26 cellular contexts compared by ENCODE assay signal in genomic region chr7:988963-989529, GRCh38. TPM values are rescaled to one million over a fixed set of nuclear protein-coding genes. Genes with fewer than 3 reads are reported as not detected.
DNase-seq lines count a peak whose midpoint lies in the region; ATAC-seq and TF ChIP-seq lines count a peak whose summit lies in the region.
"Had no signal": no experiment of that assay in that cellular context is flagged by ENCODE, and none has a peak within 500 bp of the region (broad histone marks: within the 10 kb centered on the region; RNA-seq: fewer than 3 reads in every experiment).

No MANE protein-coding gene starts in this region.

- H3K4me2 ChIP-seq in IMR-90 (ENCODE audit: low read depth, low read length): no peak overlapping the region
- H3K4me2 ChIP-seq in mesenchymal stem cell (ENCODE audit: low read length, poor library complexity, severe bottlenecking): peak overlapping the region; percentile 56
- H3K4me2 ChIP-seq: A549 had no signal

- in situ Hi-C loops in IMR-90 (cut with MboI; ENCODE audit: low sequenced_read_pairs): no loop called here

- H2BK5ac ChIP-seq in IMR-90 (ENCODE audit: low read depth, low read length, poor library complexity, severe bottlenecking) (no peak overlapping the region), mesenchymal stem cell (ENCODE audit: low read depth, low read length, poor library complexity, severe bottlenecking) (no peak overlapping the region)

- H3K36me3 Mint-ChIP-seq in Calu3 (ENCODE audit: insufficient read depth, unreplicated experiment): peaks cover 45% of the 10 kb centered on the region
- no peaks in the 10 kb centered on the region for H3K36me3 Mint-ChIP-seq in naive thymus-derived CD8-positive, alpha-beta T cell
- H3K36me3 Mint-ChIP-seq: CD14-positive monocyte; CD8-positive, alpha-beta memory T cell had no signal

- CTCF ChIA-PET in Calu3 (lab: Charles Lee): interaction anchor here (0.7 to 1.6 kb wide), 3 partner anchors 11 to 187 kb away, joined by 3 to 6 read pairs (median 4); partner anchors contain the start of gene ADAP1
- CTCF ChIA-PET in IMR-90 (lab: Yijun Ruan, JAX): no interaction called here

- peaks cover 9% of the 10 kb centered on the region; the same call in 1 of the 2 replicates for H4K20me1 ChIP-seq in IMR-90 (ENCODE audit: insufficient read depth, low read length)

- H3K9me3 ChIP-seq in IMR-90 (ENCODE audit: control insufficient read depth, insufficient read depth, low read length) (no peaks in the 10 kb centered on the region), mesenchymal stem cell (ENCODE audit: control insufficient read depth, low read length) (no peaks in the 10 kb centered on the region)
- H3K9me3 ChIP-seq: A549, MG63 had no signal

- TF ChIP-seq POLR2A in IMR-90 (IDR thresholded peaks at IDR 0.05; ENCODE audit: low read depth, low read length): no peak

- no peak overlapping the region for H2BK20ac ChIP-seq in IMR-90 (ENCODE audit: low read depth, low read length)

- H3K56ac ChIP-seq in IMR-90 (ENCODE audit: extremely low read depth, insufficient read depth, low read length): no peak overlapping the region

- H2AK9ac ChIP-seq in IMR-90 (replicated peaks; ENCODE audit: low read depth, low read length, poor library complexity): no peak overlapping the region

- H2AK5ac ChIP-seq in IMR-90 (ENCODE audit: low read depth, low read length) (no peak overlapping the region), mesenchymal stem cell (ENCODE audit: low read length, severe bottlenecking) (no peak overlapping the region)

- DNase-seq in Calu3: no peak
- DNase-seq in IMR-90: no peak
- peak; percentile 76 for DNase-seq in SK-N-DZ (ENCODE audit: low spot score)
- no peak for DNase-seq in mesenchymal stem cell
- no peak for DNase-seq in stimulated activated CD4-positive, alpha-beta T cell treated with anti-CD3 and anti-CD28 coated beads, Interleukin-2, amount 100 ng/mL, for 24 hours
- DNase-seq in naive thymus-derived CD8-positive, alpha-beta T cell: no peak
- DNase-seq: AML-193, DMS79 treated with DMSO at 0.1 percent for 48 hours, KG1, MG63, NCI-H1417, NCI-H1694, NCI-H2081 treated with DMSO at 0.1 percent for 48 hours, NCI-H2171 treated with DMSO at 0.1 percent for 48 hours, NCI-H526, SHP77, T-helper 9 cell had no signal

- H3K27ac Mint-ChIP-seq in Calu3 (ENCODE audit: unreplicated experiment): no peak overlapping the region
- H3K27ac Mint-ChIP-seq in naive thymus-derived CD8-positive, alpha-beta T cell: no peak overlapping the region
- H3K27ac Mint-ChIP-seq: T-helper 1 cell treated with Interleukin-12 subunit alpha and Interleukin-12 subunit beta and Interleukin-4 antibody, amounts not matched to agents 30 μg/mL and 1 μg/mL, for 36 hours had no signal

- no peak overlapping the region for H3K23ac ChIP-seq in IMR-90 (ENCODE audit: low read depth, low read length)
- H3K23ac ChIP-seq in mesenchymal stem cell (ENCODE audit: low read length in 2 of 2): no peak overlapping the region

- BruUV-seq in Calu3 (replicated peaks; lab: Mats Ljungman, UMichigan) (no TSS peak), IMR-90 (replicated peaks; lab: Mats Ljungman, UMichigan) (no TSS peak)

- H3K9ac ChIP-seq in IMR-90 (ENCODE audit: low read depth, low read length) (no peak overlapping the region), mesenchymal stem cell (ENCODE audit: low read length) (no peak overlapping the region)

- no peak overlapping the region for H3K4ac ChIP-seq in IMR-90 (ENCODE audit: low read depth, low read length)
- no peak overlapping the region for H3K4ac ChIP-seq in mesenchymal stem cell (ENCODE audit: low read depth in 1 of 2, low read length in 2 of 2)

- 50% methylated on average over 6 of the region's 15 CpGs; no CpG with 5 or more reads in 1 of the 2 experiments for WGBS in IMR-90 (ENCODE audit: extremely low coverage in 2 of 2, insufficient read length in 1 of 2), 2 experiments
- WGBS in mesenchymal stem cell: 78% methylated on average over 15 of the region's 15 CpGs

- H3K4me3 ChIP-seq in IMR-90 (ENCODE audit: insufficient read depth, low read depth, low read length) (no peak overlapping the region), mesenchymal stem cell (ENCODE audit: insufficient read depth in 1 of 2, low read depth in 1 of 2, low read length in 2 of 2) (peak overlapping the region in 1 of 2 experiments; percentile 20)
- H3K4me3 ChIP-seq: A549, MG63 had no signal

- H3K4me1 ChIP-seq in IMR-90 (ENCODE audit: control insufficient read depth, insufficient read depth, low read length) (no peaks in the 10 kb centered on the region; the same call in 1 of the 2 replicates), mesenchymal stem cell (ENCODE audit: control insufficient read depth, insufficient read depth, low read depth, low read length) (peaks cover 50% of the 10 kb centered on the region)

- dilution Hi-C loops in IMR-90 (cut with HindIII; ENCODE audit: low sequenced_read_pairs, unreplicated experiment): no loop called here

- H3K4me3 Mint-ChIP-seq in Calu3 (ENCODE audit: low read depth, unreplicated experiment): peak overlapping the region; percentile 52
- H3K4me3 Mint-ChIP-seq in naive thymus-derived CD8-positive, alpha-beta T cell: no peak overlapping the region
- H3K4me3 Mint-ChIP-seq: CD14-positive monocyte; CD8-positive, alpha-beta memory T cell; T-helper 1 cell treated with Interleukin-12 subunit alpha and Interleukin-12 subunit beta and Interleukin-4 antibody, amounts not matched to agents 30 μg/mL and 1 μg/mL, for 36 hours had no signal

- TF ChIP-seq RAD21 in IMR-90 (IDR thresholded peaks at IDR 0.05; ENCODE audit: low read length): no peak

- H3K79me1 ChIP-seq in IMR-90 (ENCODE audit: low read depth in 1 of 2, low read length in 2 of 2) (no peaks in the 10 kb centered on the region), mesenchymal stem cell (replicated peaks; ENCODE audit: low read length, poor library complexity, severe bottlenecking) (no peaks in the 10 kb centered on the region)

- intact Hi-C loops in Calu3 (cut with micrococcal nuclease; ENCODE audit: unreplicated experiment): no loop called here
- intact Hi-C loops in IMR-90 (cut with micrococcal nuclease): no loop called here

- no peak overlapping the region for H2BK12ac ChIP-seq in mesenchymal stem cell (ENCODE audit: low read length in 2 of 2)

- TF ChIP-seq CTCF in Calu3 (IDR thresholded peaks at IDR 0.05; ENCODE audit: unreplicated experiment): no peak
- TF ChIP-seq CTCF in IMR-90 (conservative IDR thresholded peaks at IDR 0.05; ENCODE audit: low read depth, low read length): no peak

- no peak overlapping the region for H4K5ac ChIP-seq in IMR-90 (ENCODE audit: low read depth, low read length)

- H4K8ac ChIP-seq in IMR-90 (ENCODE audit: low read depth in 2 of 2, low read length in 2 of 2) (no peak overlapping the region), mesenchymal stem cell (ENCODE audit: low read length) (no peak overlapping the region)

- H2AFZ ChIP-seq in IMR-90 (replicated peaks; ENCODE audit: low read length, poor library complexity) (peak overlapping the region; percentile 32), mesenchymal stem cell (ENCODE audit: low read depth, low read length) (no peak overlapping the region)

- H3K9me3 Mint-ChIP-seq in Calu3 (ENCODE audit: low read depth, unreplicated experiment): no peaks in the 10 kb centered on the region
- no peaks in the 10 kb centered on the region for H3K9me3 Mint-ChIP-seq in naive thymus-derived CD8-positive, alpha-beta T cell
- H3K9me3 Mint-ChIP-seq: CD8-positive, alpha-beta memory T cell; T-helper 1 cell treated with Interleukin-12 subunit alpha and Interleukin-12 subunit beta and Interleukin-4 antibody, amounts not matched to agents 30 μg/mL and 1 μg/mL, for 36 hours had no signal

- H4K91ac ChIP-seq in IMR-90 (ENCODE audit: insufficient read depth, low read depth, low read length) (no peak overlapping the region), mesenchymal stem cell (ENCODE audit: low read length) (peak overlapping the region; percentile 52)

- H3K18ac ChIP-seq in IMR-90 (ENCODE audit: low read depth, low read length) (no peak overlapping the region), mesenchymal stem cell (ENCODE audit: low read depth in 1 of 2, low read length in 2 of 2) (no peak overlapping the region)

- H3K27ac ChIP-seq in IMR-90 (ENCODE audit: insufficient read depth, low read length): no peak overlapping the region
- no peak overlapping the region for H3K27ac ChIP-seq in mesenchymal stem cell (ENCODE audit: low read length, poor library complexity, severe bottlenecking)
- H3K27ac ChIP-seq: RWPE1 had no signal

- H3K4me1 Mint-ChIP-seq in Calu3 (ENCODE audit: low read depth, unreplicated experiment): peaks cover 31% of the 10 kb centered on the region
- peaks cover 3 to 9% (median 8%) of the 10 kb centered on the region in 4 donors for H3K4me1 Mint-ChIP-seq in naive thymus-derived CD8-positive, alpha-beta T cell

- H2BK120ac ChIP-seq in IMR-90 (ENCODE audit: low read depth, low read length): no peak overlapping the region
- H2BK120ac ChIP-seq in mesenchymal stem cell (ENCODE audit: low read depth, low read length): peak overlapping the region; percentile 54

- no peak for ATAC-seq in IMR-90 (ENCODE audit: low read depth)
- no peak for ATAC-seq in GM21528 (IDR thresholded peaks at IDR 0.05; ENCODE audit: low FRiP score, unreplicated experiment)
- ATAC-seq in HG03045 (IDR thresholded peaks at IDR 0.05; ENCODE audit: unreplicated experiment): no peak
- ATAC-seq in naive thymus-derived CD8-positive, alpha-beta T cell: no peak
- ATAC-seq: A549 had no signal

- POLR2A ChIA-PET in IMR-90 (lab: Charles Lee; ENCODE audit: unreplicated experiment): no interaction called here
- POLR2A ChIA-PET in naive thymus-derived CD8-positive, alpha-beta T cell (lab: Charles Lee): no interaction called here

- H3K36me3 ChIP-seq in IMR-90 (ENCODE audit: control insufficient read depth, insufficient read depth, low read length) (no peaks in the 10 kb centered on the region), mesenchymal stem cell (ENCODE audit: control insufficient read depth in 1 of 2, insufficient read depth in 2 of 2, low read depth in 1 of 2, low read length in 2 of 2) (no peaks in the 10 kb centered on the region)
- H3K36me3 ChIP-seq: MG63 had no signal

- no peaks in the 10 kb centered on the region for H3K9me1 ChIP-seq in IMR-90 (ENCODE audit: insufficient read depth, low read length)

- H2BK15ac ChIP-seq in IMR-90 (ENCODE audit: low read depth, low read length): no peak overlapping the region
- H2BK15ac ChIP-seq in mesenchymal stem cell (ENCODE audit: low read depth, poor library complexity, severe bottlenecking): no peak overlapping the region

- H3K27me3 ChIP-seq in IMR-90 (ENCODE audit: control insufficient read depth, insufficient read depth, low read length): no peaks in the 10 kb centered on the region
- H3K27me3 ChIP-seq in mesenchymal stem cell (ENCODE audit: control insufficient read depth in 1 of 2, insufficient read depth in 1 of 2, low read length in 2 of 2): peaks cover 0 to 55% of the 10 kb centered on the region in 2 experiments
- H3K27me3 ChIP-seq: MG63 had no signal

- H3K27me3 Mint-ChIP-seq in Calu3 (ENCODE audit: unreplicated experiment): no peaks in the 10 kb centered on the region
- peaks cover 2 to 18% (median 8%) of the 10 kb centered on the region in 5 donors for H3K27me3 Mint-ChIP-seq in naive thymus-derived CD8-positive, alpha-beta T cell

- no peak overlapping the region for H3K14ac ChIP-seq in IMR-90 (replicated peaks; ENCODE audit: low read depth, low read length)
- no peak overlapping the region for H3K14ac ChIP-seq in mesenchymal stem cell (ENCODE audit: low read length in 2 of 2)

RNA-seq across cellular contexts. Expression of gene CYP2W1, which starts 6.1 kb away (rescaled TPM):
- 0.71 and 1.3 TPM in 2 replicates for total RNA-seq in Calu3 (2022)
- total RNA-seq in IMR-90 (2012; rRNA removed): not detected in 2 replicates
- not detected in 2 replicates for polyA plus RNA-seq in IMR-90 (2012; rRNA removed)
- polyA plus RNA-seq in IMR-90 (2012; cell fraction: cytosol; rRNA removed): 0.03 TPM in 2 replicates
- polyA plus RNA-seq in IMR-90 (2012; cell fraction: nucleus; rRNA removed; ENCODE audit: low replicate concordance): 0.13 and 0.48 TPM in 2 replicates
- 1.7 and 2.9 TPM in 2 replicates for polyA plus RNA-seq in SK-N-DZ (2014; cell fraction: cytosol; rRNA removed)
- polyA plus RNA-seq in SK-N-DZ (2014; cell fraction: nucleus; rRNA removed): 2.0 and 4.2 TPM in 2 replicates
- not detected for polyA plus RNA-seq in mesenchymal stem cell (2013, experiment 1 of 2)
- polyA plus RNA-seq in mesenchymal stem cell (2013, experiment 2 of 2): not detected
- not detected for total RNA-seq in naive thymus-derived CD8-positive, alpha-beta T cell
- not detected for polyA plus RNA-seq in naive thymus-derived CD8-positive, alpha-beta T cell
- total RNA-seq: CD8-positive, alpha-beta memory T cell; HT1080; SK-MEL-5 had no signal
- polyA plus RNA-seq: A549; CD14-positive monocyte; CD8-positive, alpha-beta memory T cell had no signal

RNA-seq across cellular contexts. Expression of gene COX19, which starts 13.7 kb away (rescaled TPM):
- total RNA-seq in Calu3 (2022): 37.4 and 39.1 TPM in 2 replicates
- total RNA-seq in IMR-90 (2012; rRNA removed): 3.9 and 6.4 TPM in 2 replicates
- 7.3 and 7.8 TPM in 2 replicates for polyA plus RNA-seq in IMR-90 (2012; rRNA removed)
- 4.9 and 5.4 TPM in 2 replicates for polyA plus RNA-seq in IMR-90 (2012; cell fraction: cytosol; rRNA removed)
- 18.9 and 24.1 TPM in 2 replicates for polyA plus RNA-seq in IMR-90 (2012; cell fraction: nucleus; rRNA removed; ENCODE audit: low replicate concordance)
- 9.5 and 12.6 TPM in 2 replicates for polyA plus RNA-seq in SK-N-DZ (2014; cell fraction: cytosol; rRNA removed)
- 6.4 and 9.1 TPM in 2 replicates for polyA plus RNA-seq in SK-N-DZ (2014; cell fraction: nucleus; rRNA removed)
- 6.3 TPM for polyA plus RNA-seq in mesenchymal stem cell (2013, experiment 1 of 2)
- polyA plus RNA-seq in mesenchymal stem cell (2013, experiment 2 of 2): 5.9 TPM
- total RNA-seq in naive thymus-derived CD8-positive, alpha-beta T cell: 10 to 100 TPM; 46.9 to 49.0 TPM
- polyA plus RNA-seq in naive thymus-derived CD8-positive, alpha-beta T cell: 10 to 100 TPM; 19.3 to 21.5 (median 20.2) TPM

RNA-seq across cellular contexts. Expression of gene ADAP1, which starts 34.6 kb away (rescaled TPM):
- total RNA-seq in Calu3 (2022) (173 and 220 TPM in 2 replicates), IMR-90 (2012; rRNA removed) (1.4 and 2.2 TPM in 2 replicates)
- polyA plus RNA-seq in IMR-90 (2012; rRNA removed): 1.9 and 2.0 TPM in 2 replicates
- 1.3 and 2.4 TPM in 2 replicates for polyA plus RNA-seq in IMR-90 (2012; cell fraction: cytosol; rRNA removed)
- polyA plus RNA-seq in IMR-90 (2012; cell fraction: nucleus; rRNA removed; ENCODE audit: low replicate concordance): 2.9 and 5.6 TPM in 2 replicates
- 27.4 and 30.5 TPM in 2 replicates for polyA plus RNA-seq in SK-N-DZ (2014; cell fraction: cytosol; rRNA removed)
- polyA plus RNA-seq in SK-N-DZ (2014; cell fraction: nucleus; rRNA removed): 28.2 and 35.6 TPM in 2 replicates
- 0.97 TPM for polyA plus RNA-seq in mesenchymal stem cell (2013, experiment 1 of 2)
- polyA plus RNA-seq in mesenchymal stem cell (2013, experiment 2 of 2): 0.84 TPM
- total RNA-seq in naive thymus-derived CD8-positive, alpha-beta T cell: 10 to 100 TPM; 12.4 to 14.5 TPM
- polyA plus RNA-seq in naive thymus-derived CD8-positive, alpha-beta T cell: 10 to 100 TPM in 1 of 3 donors, 1 to 10 TPM in 2; 7.6 to 18.4 (median 8.2) TPM

RNA-seq across cellular contexts. Expression of gene GPR146, which starts 55.3 kb away (rescaled TPM):
- total RNA-seq in Calu3 (2022) (0.66 and 1.8 TPM in 2 replicates), IMR-90 (2012; rRNA removed) (0.83 and 2.2 TPM in 2 replicates)
- 2.5 and 3.4 TPM in 2 replicates for polyA plus RNA-seq in IMR-90 (2012; rRNA removed)
- polyA plus RNA-seq in IMR-90 (2012; cell fraction: cytosol; rRNA removed): 1.9 and 8.1 TPM in 2 replicates
- 4.5 and 7.4 TPM in 2 replicates for polyA plus RNA-seq in IMR-90 (2012; cell fraction: nucleus; rRNA removed; ENCODE audit: low replicate concordance)
- 4.8 and 8.1 TPM in 2 replicates for polyA plus RNA-seq in SK-N-DZ (2014; cell fraction: cytosol; rRNA removed)
- 2.8 and 5.1 TPM in 2 replicates for polyA plus RNA-seq in SK-N-DZ (2014; cell fraction: nucleus; rRNA removed)
- polyA plus RNA-seq in mesenchymal stem cell (2013, experiment 1 of 2): 0.36 TPM
- 0.40 TPM for polyA plus RNA-seq in mesenchymal stem cell (2013, experiment 2 of 2)
- total RNA-seq in naive thymus-derived CD8-positive, alpha-beta T cell: 1 to 10 TPM; 7.0 to 9.5 TPM
- polyA plus RNA-seq in naive thymus-derived CD8-positive, alpha-beta T cell: 1 to 10 TPM; 1.4 to 3.8 (median 2.5) TPM

Comparison
In these comparisons a context has a peak if more than half of its experiments do, and no peak if none do; other contexts are left out.
1. RNA of gene ADAP1, which starts 34.6 kb away (total RNA-seq): 173 to 220 TPM in Calu3; 12.4 to 14.5 TPM in naive thymus-derived CD8-positive, alpha-beta T cell and 1.4 to 2.2 TPM in IMR-90; every median in the first group is over 10 times any median in the second.